Comparison of ENCODE assay signal across 8 cellular contexts in the genomic region with DNA sequence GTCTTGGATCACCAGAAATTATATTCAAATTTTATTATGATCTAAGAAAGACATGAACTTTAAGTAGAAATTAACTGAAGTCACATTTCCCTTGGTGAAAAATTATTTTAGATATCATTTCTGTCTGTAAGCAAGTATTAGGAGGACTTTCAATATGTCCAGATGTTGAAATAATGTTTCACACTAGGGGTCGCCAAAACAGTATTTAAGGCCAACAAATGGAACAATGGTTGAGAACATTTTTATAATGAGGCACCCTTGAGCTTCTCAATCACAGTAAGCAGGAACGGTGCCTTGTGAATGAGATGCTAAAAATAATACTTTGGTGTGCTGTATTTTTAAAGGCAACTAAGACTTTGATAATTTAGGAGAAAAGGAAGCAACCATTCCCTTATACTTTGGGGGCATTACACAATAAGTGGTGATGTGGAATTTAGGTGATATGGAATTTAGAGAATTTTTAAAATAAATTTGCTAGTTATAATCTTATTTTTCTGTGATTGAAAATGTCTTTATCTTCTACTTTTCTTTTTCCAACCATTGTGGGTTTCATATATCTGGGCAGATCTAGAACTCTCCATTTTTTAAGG. TPM values are rescaled to one million over a fixed set of nuclear protein-coding genes. Genes with fewer than 3 reads are reported as not detected.
DNase-seq lines count a peak whose midpoint lies in the region; ATAC-seq and TF ChIP-seq lines count a peak whose summit lies in the region.

No MANE protein-coding gene starts in this region.

- 0 out of 2 replicates have a peak, but pooled peaks cover 1% of the 10 kb centered on the region for H3K27me3 ChIP-seq in OCI-LY3 (ENCODE audit: low read depth, low read length)
- H3K27me3 ChIP-seq in kidney epithelial cell (ENCODE audit: control insufficient read depth, insufficient read depth, low read length), result no peaks in the 10 kb centered on the region

- no peaks in the 10 kb centered on the region for H3K36me3 ChIP-seq in OCI-LY3 (replicated peaks; ENCODE audit: low read depth, low read length)
- H3K36me3 ChIP-seq in kidney epithelial cell (ENCODE audit: control insufficient read depth, insufficient read depth, low read length), result no peaks in the 10 kb centered on the region

- H3K79me2 ChIP-seq in OCI-LY3 (ENCODE audit: low read length), result no peaks in the 10 kb centered on the region

- no peak overlapping the region for H3K4me3 ChIP-seq in OCI-LY3 (ENCODE audit: low read length)
- H3K4me3 ChIP-seq in kidney epithelial cell (ENCODE audit: low read depth, low read length), result no peak overlapping the region

- H3K27ac ChIP-seq in OCI-LY3 (ENCODE audit: low read length), result no peak overlapping the region

- ATAC-seq in GM19455 (IDR thresholded peaks at IDR 0.05; ENCODE audit: unreplicated experiment), result peak; percentile 79

- H3K4me2 ChIP-seq in OCI-LY3 (ENCODE audit: low read length), result no peak overlapping the region

- no peaks in the 10 kb centered on the region for H3K9me3 ChIP-seq in OCI-LY3 (ENCODE audit: insufficient read depth, low read length)

- TF ChIP-seq CTCF in OCI-LY3 (IDR thresholded peaks at IDR 0.05; ENCODE audit: low read depth, low read length) (peak; percentile 72), kidney epithelial cell (IDR thresholded peaks at IDR 0.05; ENCODE audit: insufficient read depth, low read length, poor library complexity, severe bottlenecking) (peak; percentile 57)

- no peak overlapping the region for H3K9ac ChIP-seq in OCI-LY3 (ENCODE audit: low read length)

- no peak overlapping the region for H2AFZ ChIP-seq in OCI-LY3 (ENCODE audit: low read depth, low read length)

- H4K20me1 ChIP-seq in OCI-LY3 (ENCODE audit: insufficient read depth, low read length), result no peaks in the 10 kb centered on the region

- in situ Hi-C loops in T47D (cut with HindIII; ENCODE audit: low pct_unique_long_range_greater_than_20kb, low sequenced_read_pairs), result no loop called here

- H3K4me1 ChIP-seq in OCI-LY3 (ENCODE audit: low read length), result no peaks in the 10 kb centered on the region

- peak; percentile 22 for DNase-seq in activated CD4-positive, alpha-beta T cell treated with anti-CD3 and anti-CD28 coated beads for 48 hours
- no peak for DNase-seq in activated CD4-positive, alpha-beta T cell treated with anti-CD3 and anti-CD28 coated beads for 1 hour
- peak; percentile 68 for DNase-seq in HS-27A (ENCODE audit: low read depth)
- peak; percentile 21 to 79 for DNase-seq in T47D (ENCODE audit: low read depth in 1 of 2, low spot score in 1 of 2)
- no peak for DNase-seq in kidney epithelial cell (ENCODE audit: low read depth)
- peak; percentile 84 for DNase-seq in superior temporal gyrus (ENCODE audit: extremely low spot score)

RNA-seq across cellular contexts. Expression of gene SF3B5, which starts 9.6 kb away (rescaled TPM):
- 157 and 158 TPM in 2 replicates for total RNA-seq in kidney epithelial cell

RNA-seq across cellular contexts. Expression of gene STX11, which starts 45.3 kb away (rescaled TPM):
- total RNA-seq in kidney epithelial cell, result 4.1 and 4.3 TPM in 2 replicates

Comparison
In these comparisons a context has a peak if more than half of its experiments do, and no peak if none do; other contexts are left out.
1. DNase-seq: peak in activated CD4-positive, alpha-beta T cell treated with anti-CD3 and anti-CD28 coated beads for 48 hours (single experiment), HS-27A (single experiment), T47D (2 of 2) and superior temporal gyrus (single experiment); none in activated CD4-positive, alpha-beta T cell treated with anti-CD3 and anti-CD28 coated beads for 1 hour (single experiment) and kidney epithelial cell (single experiment).